Comparison of ENCODE assay signal across 7 cellular contexts in genomic region chr17:49218941-49219913, GRCh38. TPM values are rescaled to one million over a fixed set of nuclear protein-coding genes. Genes with fewer than 3 reads are reported as not detected.
DNase-seq lines count a peak whose midpoint lies in the region; ATAC-seq, FAIRE-seq and TF ChIP-seq lines count a peak whose summit lies in the region.

No MANE protein-coding gene starts in this region.

- H2AFZ ChIP-seq in OCI-LY7 (ENCODE audit: low read length): no peak overlapping the region
- no peak overlapping the region for H2AFZ ChIP-seq in H1 (ENCODE audit: low read length)

- ATAC-seq in GM18907 (IDR thresholded peaks at IDR 0.05; ENCODE audit: unreplicated experiment): peak; percentile 41
- ATAC-seq in stimulated activated memory B cell treated with anti-CD40 and anti-IgM and Interleukin-4, amounts not matched to agents 10 μg/mL and 1 μg/mL and 100 μg/mL, for 72 hours: peak; percentile 88
- no peak for ATAC-seq in HG03045 (IDR thresholded peaks at IDR 0.05; ENCODE audit: unreplicated experiment)
- ATAC-seq in GM21447 (IDR thresholded peaks at IDR 0.05; ENCODE audit: unreplicated experiment): no peak

- H3K56ac ChIP-seq in H1 (replicated peaks; ENCODE audit: insufficient read length, low read depth, low read length): no peak overlapping the region

- no peak overlapping the region for H2BK120ac ChIP-seq in H1 (replicated peaks; ENCODE audit: low read depth, low read length)

- peaks cover 3% of the 10 kb centered on the region for H3K9me3 Mint-ChIP-seq in stimulated activated memory B cell treated with anti-CD40 and anti-IgM and Interleukin-4, amounts not matched to agents 10 μg/mL and 1 μg/mL and 100 μg/mL, for 72 hours

- H3K4me1 Mint-ChIP-seq in stimulated activated memory B cell treated with anti-CD40 and anti-IgM and Interleukin-4, amounts not matched to agents 10 μg/mL and 1 μg/mL and 100 μg/mL, for 72 hours: peaks cover 75% of the 10 kb centered on the region

- no peak overlapping the region for H3K4ac ChIP-seq in H1 (replicated peaks; ENCODE audit: insufficient read length, low read depth, low read length)

- TF ChIP-seq RAD21 in H1 (IDR thresholded peaks at IDR 0.05 in 1 of 2, conservative IDR thresholded peaks at IDR 0.05 in 1 of 2; ENCODE audit: low read depth in 2 of 2, low read length in 2 of 2): peak in 1 of 2 experiments; percentile 40; a peak in 2 of 4 replicates

- no peak overlapping the region for H2BK12ac ChIP-seq in H1 (ENCODE audit: low read depth, low read length)

- no peak overlapping the region for H2BK5ac ChIP-seq in H1 (ENCODE audit: low read depth, low read length)

- peak overlapping the region; percentile 18 for H3K4me3 ChIP-seq in OCI-LY7 (ENCODE audit: low read depth, low read length, poor library complexity, severe bottlenecking)
- H3K4me3 ChIP-seq in H1 (ENCODE audit: extremely low read depth in 1 of 4, insufficient read depth in 2 of 4, low read depth in 3 of 4, low read length in 4 of 4): no peak overlapping the region

- peaks cover 71% of the 10 kb centered on the region for H3K36me3 ChIP-seq in OCI-LY7 (ENCODE audit: insufficient read depth, low read length)
- H3K36me3 ChIP-seq in H1 (ENCODE audit: control insufficient read depth in 2 of 4, insufficient read depth in 4 of 4, low read length in 3 of 4): no peaks in the 10 kb centered on the region

- peak; percentile 55 for DNase-seq in OCI-LY7 (ENCODE audit: low spot score)
- peak in 1 of 2 experiments; percentile 68 for DNase-seq in H1 (ENCODE audit: low read depth in 1 of 2, low spot score in 2 of 2)
- no peak for DNase-seq in NCI-H510A (lab: John Stamatoyannopoulos, UW)

- no peaks in the 10 kb centered on the region for H3K79me1 ChIP-seq in H1 (ENCODE audit: low read depth, low read length)

- H3K23ac ChIP-seq in H1 (ENCODE audit: insufficient read length): no peak overlapping the region

- no peak overlapping the region for H3K9ac ChIP-seq in H1 (replicated peaks in 1 of 4; ENCODE audit: extremely low read depth in 1 of 4, low read depth in 3 of 4, low read length in 3 of 4)

- H4K5ac ChIP-seq in H1 (ENCODE audit: insufficient read length, low read depth, low read length): no peak overlapping the region

- peak overlapping the region; percentile 74 for H3K27ac Mint-ChIP-seq in stimulated activated memory B cell treated with anti-CD40 and anti-IgM and Interleukin-4, amounts not matched to agents 10 μg/mL and 1 μg/mL and 100 μg/mL, for 72 hours

- H3K9me3 ChIP-seq in OCI-LY7 (ENCODE audit: low read length) (no peaks in the 10 kb centered on the region), H1 (ENCODE audit: insufficient read depth in 2 of 2, low read depth in 1 of 2, low read length in 1 of 2) (no peaks in the 10 kb centered on the region)

- 86% methylated on average over 15 of the region's 37 CpGs; no CpG with 5 or more reads in 1 of the 2 experiments for WGBS in H1 (ENCODE audit: extremely low coverage in 1 of 2, insufficient coverage in 1 of 2, insufficient read length in 1 of 2, insufficient replicate concordance in 2 of 2, low coverage in 1 of 2, low lambda C conversion rate in 2 of 2, missing lambda C conversion rate in 1 of 2), 2 experiments

- no peak for FAIRE-seq in H1 (lab: Jason Lieb, UNC)

- intact Hi-C loops in OCI-LY7 (cut with micrococcal nuclease; ENCODE audit: unreplicated experiment): loop anchor here (10.0 kb wide), 2 partner anchors 456 to 526 kb away; partner anchors contain the start of gene SPOP

- H3K4me1 ChIP-seq in OCI-LY7 (ENCODE audit: insufficient read depth, low read length, poor library complexity, severe bottlenecking) (peaks cover 69% of the 10 kb centered on the region), H1 (replicated peaks in 1 of 4; ENCODE audit: control insufficient read depth in 3 of 4, insufficient read depth in 4 of 4, low read length in 3 of 4) (peaks cover 0 to 9% (median 2%) of the 10 kb centered on the region in 4 experiments; a peak in 5 of 7 replicates)

- TF ChIP-seq POLR2A in H1 (IDR thresholded peaks at IDR 0.05; ENCODE audit: control extremely low read depth in 1 of 2, low read depth in 2 of 2, low read length in 2 of 2): no peak

- no peak for TF ChIP-seq EP300 in H1 (IDR thresholded peaks at IDR 0.05; ENCODE audit: borderline replicate concordance in 1 of 2, low read depth in 2 of 2, low read length in 2 of 2)

- peaks cover 21% of the 10 kb centered on the region for H3K79me2 ChIP-seq in OCI-LY7 (ENCODE audit: insufficient read depth, low read depth, low read length)
- no peaks in the 10 kb centered on the region for H3K79me2 ChIP-seq in H1 (ENCODE audit: control insufficient read depth in 1 of 2, insufficient read depth in 2 of 2, low read length in 2 of 2)

- H3K27ac ChIP-seq in OCI-LY7 (ENCODE audit: low read depth, low read length, poor library complexity, severe bottlenecking) (peak overlapping the region; percentile 57), H1 (ENCODE audit: low read depth, low read length) (no peak overlapping the region)

- H2BK15ac ChIP-seq in H1 (ENCODE audit: low read length): peak overlapping the region; percentile 31; the same call in 1 of the 2 replicates

- peak; percentile 76 for TF ChIP-seq CTCF in OCI-LY7 (conservative IDR thresholded peaks at IDR 0.05; ENCODE audit: low read length)
- TF ChIP-seq CTCF in H1 (IDR thresholded peaks at IDR 0.05; ENCODE audit: control extremely low read depth in 1 of 3, insufficient read depth in 1 of 3, low read depth in 1 of 3, low read length in 3 of 3): peak; percentile 36 to 68 (median 49); a peak in 3 of 4 replicates

- H3K4me2 ChIP-seq in OCI-LY7 (ENCODE audit: low read length) (peak overlapping the region; percentile 95), H1 (ENCODE audit: insufficient read depth in 1 of 2, low read depth in 2 of 2, low read length in 2 of 2) (no peak overlapping the region)

- no peak overlapping the region for H2AK5ac ChIP-seq in H1 (ENCODE audit: low read depth, low read length)

- H3K9me2 ChIP-seq in OCI-LY7 (ENCODE audit: insufficient read depth, low read length): no peaks in the 10 kb centered on the region

- CTCF ChIA-PET in OCI-LY7 (lab: Charles Lee; ENCODE audit: unreplicated experiment): interaction anchor here (1.4 kb wide), 1 partner anchor 8 kb away, joined by 3 read pairs; no protein-coding TSS in a partner anchor
- CTCF ChIA-PET in H1 (lab: Charles Lee; ENCODE audit: partially characterized antibody): interaction anchor here (0.6 to 2.3 kb wide), 5 partner anchors 8 to 35 kb away, joined by 3 to 10 read pairs (median 3); no protein-coding TSS in a partner anchor

- H4K20me1 ChIP-seq in OCI-LY7 (ENCODE audit: insufficient read depth, low read length) (no peaks in the 10 kb centered on the region), H1 (replicated peaks in 1 of 2; ENCODE audit: control insufficient read depth in 1 of 2, insufficient read depth in 2 of 2, low read length in 2 of 2) (peaks cover 0 to 3% of the 10 kb centered on the region in 2 experiments)

- H3K4me3 Mint-ChIP-seq in stimulated activated memory B cell treated with anti-CD40 and anti-IgM and Interleukin-4, amounts not matched to agents 10 μg/mL and 1 μg/mL and 100 μg/mL, for 72 hours: peak overlapping the region; percentile 71

- peak overlapping the region; percentile 11 for H4K8ac ChIP-seq in H1 (ENCODE audit: extremely low read depth, insufficient read depth, low read length)

- H3K23me2 ChIP-seq in H1 (ENCODE audit: low read depth, low read length): peaks cover 8% of the 10 kb centered on the region; the same call in 1 of the 2 replicates

- peaks cover 47% of the 10 kb centered on the region for H3K36me3 Mint-ChIP-seq in stimulated activated memory B cell treated with anti-CD40 and anti-IgM and Interleukin-4, amounts not matched to agents 10 μg/mL and 1 μg/mL and 100 μg/mL, for 72 hours

- H3K14ac ChIP-seq in H1 (ENCODE audit: insufficient read length): no peak overlapping the region

- no TSS peak for BruUV-seq in OCI-LY7 (replicated peaks; lab: Mats Ljungman, UMichigan)

- H3K27me3 ChIP-seq in H1 (replicated peaks in 1 of 4; ENCODE audit: control insufficient read depth in 3 of 4, extremely low read depth in 1 of 4, insufficient read depth in 3 of 4, low read length in 3 of 4): peaks cover 3 to 24% (median 17%) of the 10 kb centered on the region in 4 experiments

- POLR2A ChIA-PET in OCI-LY7 (lab: Charles Lee) (interaction anchor here (0.7 kb wide), 1 partner anchor 105 kb away, joined by 5 read pairs; no protein-coding TSS in a partner anchor), H1 (lab: Charles Lee; ENCODE audit: partially characterized antibody) (interaction anchor here (1.6 kb wide), 1 partner anchor 11 kb away, joined by 6 read pairs; the partner anchor contains the start of gene PHOSPHO1)

- H3K18ac ChIP-seq in H1 (ENCODE audit: extremely low read depth, low read length): no peak overlapping the region; the same call in 1 of the 2 replicates

- no peak overlapping the region for H4K91ac ChIP-seq in H1 (replicated peaks; ENCODE audit: insufficient read length, low read length)

- H2BK20ac ChIP-seq in H1 (ENCODE audit: low read length): no peak overlapping the region

- H3K27me3 Mint-ChIP-seq in stimulated activated memory B cell treated with anti-CD40 and anti-IgM and Interleukin-4, amounts not matched to agents 10 μg/mL and 1 μg/mL and 100 μg/mL, for 72 hours: no peaks in the 10 kb centered on the region

RNA-seq across cellular contexts. Expression of gene ABI3, which starts 8.7 kb away (rescaled TPM):
- total RNA-seq in OCI-LY7 (2014; rRNA removed; shearing (Covaris generic)): 16.8 and 24.0 TPM in 2 replicates
- 23.6 and 29.5 TPM in 2 replicates for total RNA-seq in OCI-LY7 (2022)
- total RNA-seq in H1 (2021; fragmentation: NEBNext Ultra II Directional; extraction: Animal tissue kit (Norgen Biotek cat#: 25700)): 1.1 and 1.3 TPM in 2 replicates
- 2.5 and 3.6 TPM in 2 replicates for polyA plus RNA-seq in H1 (2011; rRNA removed)
- polyA plus RNA-seq in H1 (2011; cell fraction: cytosol; rRNA removed): 2.1 TPM
- 2.9 TPM for polyA plus RNA-seq in H1 (2011; cell fraction: nucleus; rRNA removed)
- 0.54 to 1.8 TPM (median 1.5 TPM) in 4 replicates for polyA plus RNA-seq in H1 (2012, experiment 1 of 2)
- 1.7 TPM for polyA plus RNA-seq in H1 (2012, experiment 2 of 2)
- polyA plus RNA-seq in H1 (2013, experiment 1 of 2): 1.4 TPM
- polyA plus RNA-seq in H1 (2013, experiment 2 of 2): 1.4 TPM
- polyA minus RNA-seq in H1 (2011; rRNA and poly(A)+ RNA removed): 1.3 and 3.8 TPM in 2 replicates
- 2.5 TPM for polyA minus RNA-seq in H1 (2011; cell fraction: cytosol; rRNA and poly(A)+ RNA removed)
- polyA minus RNA-seq in H1 (2011; cell fraction: nucleus; rRNA and poly(A)+ RNA removed): 4.5 TPM

RNA-seq across cellular contexts. Expression of gene GNGT2, which starts 8.9 kb away (rescaled TPM):
- 13.3 and 15.4 TPM in 2 replicates for total RNA-seq in OCI-LY7 (2014; rRNA removed; shearing (Covaris generic))
- 32.6 and 33.4 TPM in 2 replicates for total RNA-seq in OCI-LY7 (2022)
- total RNA-seq in H1 (2021; fragmentation: NEBNext Ultra II Directional; extraction: Animal tissue kit (Norgen Biotek cat#: 25700)): 0.73 and 1.4 TPM in 2 replicates
- 1.3 and 1.7 TPM in 2 replicates for polyA plus RNA-seq in H1 (2011; rRNA removed)
- 1.5 TPM for polyA plus RNA-seq in H1 (2011; cell fraction: cytosol; rRNA removed)
- polyA plus RNA-seq in H1 (2011; cell fraction: nucleus; rRNA removed): 0.39 TPM
- 1.1 to 1.6 TPM (median 1.3 TPM) in 4 replicates for polyA plus RNA-seq in H1 (2012, experiment 1 of 2)
- 1.9 TPM for polyA plus RNA-seq in H1 (2012, experiment 2 of 2)
- 1.0 TPM for polyA plus RNA-seq in H1 (2013, experiment 1 of 2)
- 1.0 TPM for polyA plus RNA-seq in H1 (2013, experiment 2 of 2)
- polyA minus RNA-seq in H1 (2011; rRNA and poly(A)+ RNA removed): 1.8 and 2.0 TPM in 2 replicates
- not detected for polyA minus RNA-seq in H1 (2011; cell fraction: cytosol; rRNA and poly(A)+ RNA removed)
- 1.00 TPM for polyA minus RNA-seq in H1 (2011; cell fraction: nucleus; rRNA and poly(A)+ RNA removed)

RNA-seq across cellular contexts. Expression of gene PHOSPHO1, which starts 11.4 kb away (rescaled TPM):
- not detected in 2 replicates for total RNA-seq in OCI-LY7 (2014; rRNA removed; shearing (Covaris generic))
- total RNA-seq in OCI-LY7 (2022): not detected in 2 replicates
- 0.34 and 0.73 TPM in 2 replicates for total RNA-seq in H1 (2021; fragmentation: NEBNext Ultra II Directional; extraction: Animal tissue kit (Norgen Biotek cat#: 25700))
- 0.45 and 1.2 TPM in 2 replicates for polyA plus RNA-seq in H1 (2011; rRNA removed)
- 0.49 TPM for polyA plus RNA-seq in H1 (2011; cell fraction: cytosol; rRNA removed)
- 1.3 TPM for polyA plus RNA-seq in H1 (2011; cell fraction: nucleus; rRNA removed)
- 0.32 to 0.56 TPM (median 0.43 TPM) in 4 replicates for polyA plus RNA-seq in H1 (2012, experiment 1 of 2)
- polyA plus RNA-seq in H1 (2012, experiment 2 of 2): 0.88 TPM
- polyA plus RNA-seq in H1 (2013, experiment 1 of 2): 0.57 TPM
- 0.61 TPM for polyA plus RNA-seq in H1 (2013, experiment 2 of 2)
- polyA minus RNA-seq in H1 (2011; rRNA and poly(A)+ RNA removed): 0.39 and 0.73 TPM in 2 replicates
- polyA minus RNA-seq in H1 (2011; cell fraction: cytosol; rRNA and poly(A)+ RNA removed): 1.4 TPM
- polyA minus RNA-seq in H1 (2011; cell fraction: nucleus; rRNA and poly(A)+ RNA removed): 1.8 TPM

Comparison
In these comparisons a context has a peak if more than half of its experiments do, and no peak if none do; other contexts are left out.
1. ATAC-seq: peak in GM18907 (single experiment) and stimulated activated memory B cell treated with anti-CD40 and anti-IgM and Interleukin-4, amounts not matched to agents 10 μg/mL and 1 μg/mL and 100 μg/mL, for 72 hours (single experiment); none in HG03045 (single experiment) and GM21447 (single experiment).